ENCODE assay signal across 8 cellular contexts in the genomic region with DNA sequence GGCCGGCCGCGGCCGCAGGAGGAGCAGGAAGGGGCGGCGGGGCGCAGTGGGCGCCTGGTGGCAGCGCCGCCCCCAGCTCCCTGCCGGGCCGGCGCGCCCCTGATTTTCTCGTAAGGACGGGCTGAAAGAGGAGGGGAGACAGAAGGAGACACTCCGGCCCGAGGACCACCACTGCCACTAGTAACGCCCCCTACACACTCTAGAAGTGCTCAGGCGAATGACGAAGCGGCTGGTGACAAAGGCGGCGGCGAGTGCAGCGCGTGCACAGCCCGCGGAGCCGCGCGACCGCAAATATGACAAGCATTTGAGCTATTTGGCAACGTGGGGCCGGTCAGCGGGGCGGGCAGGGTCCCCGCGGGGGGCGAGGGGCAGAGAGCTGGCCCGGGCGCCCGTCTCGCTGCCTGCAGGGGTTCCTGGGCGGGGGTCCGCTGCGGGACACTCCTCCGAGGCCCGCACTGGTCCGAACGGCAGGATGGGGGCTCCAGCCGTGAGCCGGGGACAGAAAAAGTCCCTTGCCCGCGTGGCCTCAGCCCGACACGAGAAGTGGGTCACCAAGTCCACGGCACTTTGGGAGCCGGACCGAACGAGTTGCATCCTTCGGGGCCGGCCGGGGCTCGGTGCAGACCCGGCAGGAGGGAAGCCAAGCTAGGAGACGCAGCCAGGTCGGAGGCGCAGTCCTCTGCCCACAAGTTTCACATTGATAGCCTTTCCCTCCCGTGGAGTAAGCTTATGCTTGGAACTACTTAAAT. TPM values are rescaled to one million over a fixed set of nuclear protein-coding genes. Genes with fewer than 3 reads are reported as not detected.
DNase-seq lines count a peak whose midpoint lies in the region; ATAC-seq, FAIRE-seq and TF ChIP-seq lines count a peak whose summit lies in the region.

No MANE protein-coding gene starts in this region.

- TF ChIP-seq CTCF in foreskin keratinocyte (conservative IDR thresholded peaks at IDR 0.05) (no peak), pancreas (IDR thresholded peaks at IDR 0.05) (no peak)

- no peaks in the 10 kb centered on the region for H3K9me3 Mint-ChIP-seq in IgD-negative memory B cell

- intact Hi-C loops in pancreas (cut with DNase I) = loop anchor here in 1 of 3 donors (5.0 kb wide), 1 partner anchor 208 kb away; no protein-coding TSS in a partner anchor

- H3K9me3 ChIP-seq in SJCRH30 (replicated peaks) (no peaks in the 10 kb centered on the region), pancreas (peaks cover 0 to 3% (median 0%) of the 10 kb centered on the region in 4 donors)

- FAIRE-seq in pancreas (lab: Jason Lieb, UNC) = no peak

- peak overlapping the region; percentile 92 to 99 (median 95) for H3K27ac Mint-ChIP-seq in IgD-negative memory B cell

- H3K4me3 Mint-ChIP-seq in IgD-negative memory B cell = peak overlapping the region; percentile 89 to 99 (median 96)

- H3K4me1 ChIP-seq in SJCRH30 (peaks cover 33% of the 10 kb centered on the region), foreskin keratinocyte (peaks cover 33% of the 10 kb centered on the region), pancreas (peaks cover 12 to 34% (median 34%) of the 10 kb centered on the region in 3 donors)

- no peaks in the 10 kb centered on the region for H3K36me3 Mint-ChIP-seq in IgD-negative memory B cell

- DNase-seq in EH (ENCODE audit: low read depth) (peak; percentile 93), SJCRH30 (peak; percentile 92 to 96), foreskin keratinocyte (peak in 1 of 2 donors; percentile 69), pancreas (peak in 5 of 6 donors; percentile 71 to 90 (median 82)), mesenteric fat pad (ENCODE audit: low spot score) (no peak)
- DNase-seq in activated naive CD4-positive, alpha-beta T cell (lab: John Stamatoyannopoulos, UW) = peak in 3 of 4 experiments; percentile 32 to 53 (median 41)

- peak overlapping the region; percentile 95 for H3K4me3 ChIP-seq in SJCRH30
- peak overlapping the region; percentile 57 to 92 (median 83) for H3K4me3 ChIP-seq in pancreas

- H3K36me3 ChIP-seq in SJCRH30 = no peaks in the 10 kb centered on the region
- H3K36me3 ChIP-seq in pancreas = no peaks in the 10 kb centered on the region

- H3K27ac ChIP-seq in SJCRH30 (peak overlapping the region; percentile 99), foreskin keratinocyte (peak overlapping the region; percentile 81), pancreas (peak overlapping the region; percentile 90 to 100 (median 97))

- H3K27me3 Mint-ChIP-seq in IgD-negative memory B cell = no peaks in the 10 kb centered on the region

- ATAC-seq in GM21717 (IDR thresholded peaks at IDR 0.05; ENCODE audit: unreplicated experiment) (peak; percentile 43), foreskin keratinocyte (peak; percentile 56), pancreas (peak; percentile 40 to 60 (median 50))

- H3K4me1 Mint-ChIP-seq in IgD-negative memory B cell = peaks cover 57 to 76% (median 73%) of the 10 kb centered on the region in 3 donors

- 0 to 1% methylated on average over 54 to 70 of the region's 70 CpGs for WGBS in pancreas, 2 donors

- no peaks in the 10 kb centered on the region for H3K27me3 ChIP-seq in SJCRH30
- no peaks in the 10 kb centered on the region for H3K27me3 ChIP-seq in foreskin keratinocyte
- no peaks in the 10 kb centered on the region for H3K27me3 ChIP-seq in pancreas

RNA-seq across cellular contexts. Expression of gene SERTAD2, which starts 0.5 kb away (rescaled TPM):
- polyA plus RNA-seq in IgD-negative memory B cell (14.6 TPM), foreskin keratinocyte (5.7 and 7.1 TPM in 2 replicates), pancreas (1 to 10 TPM; 2.2 to 3.2 TPM)
- 30.9 and 34.7 TPM in 2 replicates for total RNA-seq in SJCRH30 (2014; rRNA removed; shearing (Covaris generic))
- total RNA-seq in foreskin keratinocyte (17.1 and 18.4 TPM in 2 replicates), pancreas (1 to 10 TPM; 3.1 to 9.4 (median 4.7) TPM), mesenteric fat pad (19.7 TPM)
